In the genomic region with DNA sequence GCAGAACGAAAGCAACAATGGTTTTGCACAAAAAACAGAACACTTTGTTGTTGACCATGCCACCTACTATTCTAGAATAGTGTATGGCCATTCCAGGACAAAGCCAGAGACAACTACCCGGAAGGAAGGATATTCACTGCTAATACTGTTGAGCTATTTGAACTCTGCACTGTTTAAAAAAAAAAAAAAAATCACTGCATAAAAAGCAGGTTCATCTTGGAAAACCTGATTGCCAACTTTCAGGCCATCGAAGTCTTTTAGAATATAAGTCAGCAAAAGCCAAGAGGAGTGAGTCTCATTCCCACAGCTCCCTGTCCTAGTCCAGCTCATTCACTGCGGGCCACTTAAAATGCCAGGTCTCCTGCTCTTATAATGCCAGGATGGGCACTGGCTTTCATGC, we compare ENCODE assay signal across 23 cellular contexts. TPM values are rescaled to one million over a fixed set of nuclear protein-coding genes. Genes with fewer than 3 reads are reported as not detected.
DNase-seq lines count a peak whose midpoint lies in the region; ATAC-seq, FAIRE-seq and TF ChIP-seq lines count a peak whose summit lies in the region.
"Had no signal": no experiment of that assay in that cellular context is flagged by ENCODE, and none has a peak within 500 bp of the region (broad histone marks: within the 10 kb centered on the region; RNA-seq: fewer than 3 reads in every experiment).

No MANE protein-coding gene starts in this region.

- in situ Hi-C loops in GM12878 (cut with MboI): loop anchor here (5.0 kb wide), 1 partner anchor 144 kb away; no protein-coding TSS in a partner anchor

- H2BK12ac ChIP-seq in trophoblast cell (ENCODE audit: low read length): no peak overlapping the region

- no peak overlapping the region for H3K23ac ChIP-seq in trophoblast cell (ENCODE audit: low read length)

- no peak for TF ChIP-seq POLR2A in GM12878 (IDR thresholded peaks at IDR 0.05; ENCODE audit: low read depth, low read length)

- peaks cover 26% of the 10 kb centered on the region for H3K4me1 ChIP-seq in HUES6 (ENCODE audit: control insufficient read depth, insufficient read depth, low read length)
- peaks cover 28% of the 10 kb centered on the region for H3K4me1 ChIP-seq in GM12878 (ENCODE audit: control insufficient read depth, insufficient read depth, low read length)
- peaks cover 71% of the 10 kb centered on the region for H3K4me1 ChIP-seq in keratinocyte (ENCODE audit: control insufficient read depth, extremely low read depth, insufficient read depth, low read length)
- peaks cover 21 to 32% of the 10 kb centered on the region in 2 experiments for H3K4me1 ChIP-seq in trophoblast cell (ENCODE audit: control insufficient read depth in 1 of 2, insufficient read depth in 2 of 2, low read length in 2 of 2)

- no peak overlapping the region for H2BK120ac ChIP-seq in trophoblast cell (ENCODE audit: insufficient read depth, low read length, poor library complexity)

- no peak overlapping the region for H3K27ac ChIP-seq in HUES6 (ENCODE audit: low read depth, low read length)
- H3K27ac ChIP-seq in GM12878 (ENCODE audit: control insufficient read depth, insufficient read depth): no peak overlapping the region
- H3K27ac ChIP-seq in keratinocyte (ENCODE audit: control insufficient read depth, insufficient read depth, low read length): no peak overlapping the region
- no peak overlapping the region for H3K27ac ChIP-seq in trophoblast cell (ENCODE audit: low read depth, low read length)
- H3K27ac ChIP-seq: SJCRH30, skin epidermis, testis had no signal

- no peak overlapping the region for H2BK5ac ChIP-seq in trophoblast cell (ENCODE audit: low read depth, low read length, poor library complexity)

- POLR2A ChIA-PET in GM12878 (lab: Charles Lee): interaction anchor here (0.5 to 0.7 kb wide), 2 partner anchors 189 to 820 kb away, joined by 3 to 4 read pairs; no protein-coding TSS in a partner anchor

- no peak overlapping the region for H3K27ac Mint-ChIP-seq in T-helper 2 cell treated with Interferon-gamma antibody and Interleukin-4, amounts not matched to agents 5 μg/mL and 100 μg/mL, for 36 hours
- H3K27ac Mint-ChIP-seq: activated naive CD4-positive, alpha-beta T cell treated with anti-CD3 and anti-CD28 coated beads, Interleukin-2, amount 10 ng/mL, durations not matched to agents 7 days and 5 days; memory B cell had no signal

- no TSS peak for BruUV-seq in GM12878 (replicated peaks; lab: Mats Ljungman, UMichigan)

- peaks cover 31% of the 10 kb centered on the region for H3K36me3 ChIP-seq in HUES6 (ENCODE audit: control insufficient read depth, insufficient read depth, low read length)
- peaks cover 14 to 16% of the 10 kb centered on the region in 2 experiments for H3K36me3 ChIP-seq in GM12878 (ENCODE audit: control insufficient read depth in 2 of 2, insufficient read depth in 2 of 2, low read length in 1 of 2)
- peaks cover 26 to 45% of the 10 kb centered on the region in 2 experiments for H3K36me3 ChIP-seq in keratinocyte (ENCODE audit: control insufficient read depth in 2 of 2, extremely low read depth in 1 of 2, insufficient read depth in 2 of 2, low read length in 2 of 2)
- H3K36me3 ChIP-seq in trophoblast cell (ENCODE audit: control insufficient read depth in 1 of 2, insufficient read depth in 2 of 2, low read length in 2 of 2): peaks cover 33 to 51% of the 10 kb centered on the region in 2 experiments

- peak overlapping the region; percentile 87; the same call in 1 of the 2 replicates for H3K4me2 ChIP-seq in GM12878 (ENCODE audit: control insufficient read depth, insufficient read depth)
- peak overlapping the region; percentile 28 for H3K4me2 ChIP-seq in keratinocyte (ENCODE audit: control insufficient read depth, extremely low read depth, insufficient read depth, low read depth, low read length)
- H3K4me2 ChIP-seq in trophoblast cell (ENCODE audit: low read length): peak overlapping the region; percentile 75

- H3K9me3 ChIP-seq in HUES6 (ENCODE audit: control insufficient read depth, insufficient read depth, low read depth, low read length) (no peaks in the 10 kb centered on the region), GM12878 (replicated peaks; ENCODE audit: control insufficient read depth, insufficient read depth, low read length) (no peaks in the 10 kb centered on the region), keratinocyte (ENCODE audit: control insufficient read depth, low read depth, low read length) (no peaks in the 10 kb centered on the region), trophoblast cell (ENCODE audit: insufficient read depth, low read depth, low read length) (no peaks in the 10 kb centered on the region)
- H3K9me3 ChIP-seq: Peyer's patch, SJCRH30, testis had no signal

- ATAC-seq in GM12878 (no peak), HG02870 (IDR thresholded peaks at IDR 0.05; ENCODE audit: unreplicated experiment) (no peak)
- ATAC-seq: naive thymus-derived CD8-positive, alpha-beta T cell had no signal

- no peak for TF ChIP-seq CTCF in GM12878 (IDR thresholded peaks at IDR 0.05 in 2 of 3, conservative IDR thresholded peaks at IDR 0.05 in 1 of 3; ENCODE audit: control insufficient read depth in 2 of 3, extremely low read depth in 1 of 3, insufficient read depth in 1 of 3, low read depth in 3 of 3, low read length in 3 of 3)
- TF ChIP-seq CTCF in keratinocyte (optimal IDR thresholded peaks at IDR 0.05 in 1 of 3, IDR thresholded peaks at IDR 0.05 in 1 of 3, conservative IDR thresholded peaks at IDR 0.05 in 1 of 3; ENCODE audit: extremely low read depth in 1 of 3, insufficient read depth in 2 of 3, low read length in 3 of 3): no peak

- intact Hi-C loops in GM12878 (cut with micrococcal nuclease; ENCODE audit: unreplicated experiment): loop anchor here (10.0 kb wide), 1 partner anchor 952 kb away; no protein-coding TSS in a partner anchor
- intact Hi-C loops in head of caudate nucleus (cut with DNase I): no loop called here

- H3K18ac ChIP-seq in trophoblast cell (ENCODE audit: low read length): no peak overlapping the region

- dilution Hi-C loops in keratinocyte (cut with MboI; ENCODE audit: extremely low pct_ligation_motif_present, low sequenced_read_pairs): no loop called here

- 95% methylated on average over 4 of the region's 4 CpGs for WGBS in GM12878 (ENCODE audit: insufficient coverage, insufficient replicate concordance, low lambda C conversion rate, missing lambda C conversion rate)
- WGBS in trophoblast cell (ENCODE audit: extremely low coverage, insufficient coverage, insufficient read length): no CpG with 5 or more reads among the region's 4 CpGs

- RAD21 ChIA-PET in GM12878 (lab: Charles Lee; ENCODE audit: unreplicated experiment): interaction anchor here (0.9 to 1.5 kb wide), 2 partner anchors 62 to 172 kb away, joined by 3 read pairs; no protein-coding TSS in a partner anchor

- TF ChIP-seq EP300 in GM12878 (IDR thresholded peaks at IDR 0.05; ENCODE audit: borderline replicate concordance in 1 of 2, control insufficient read depth in 1 of 2, low read depth in 2 of 2, low read length in 2 of 2): no peak

- peaks cover 22% of the 10 kb centered on the region for H3K79me1 ChIP-seq in trophoblast cell (ENCODE audit: low read length)

- H3K36me3 Mint-ChIP-seq in T-helper 2 cell treated with Interferon-gamma antibody and Interleukin-4, amounts not matched to agents 5 μg/mL and 100 μg/mL, for 36 hours (ENCODE audit: low read depth): no peaks in the 10 kb centered on the region
- H3K36me3 Mint-ChIP-seq: CD4-positive, CD25-positive, alpha-beta regulatory T cell; naive thymus-derived CD8-positive, alpha-beta T cell had no signal

- H3K4me3 ChIP-seq in HUES6 (ENCODE audit: low read depth, low read length) (peak overlapping the region; percentile 77; the same call in 1 of the 2 replicates), GM12878 (no peak overlapping the region), keratinocyte (ENCODE audit: control insufficient read depth in 2 of 3, extremely low read depth in 1 of 3, insufficient read depth in 2 of 3, low read depth in 1 of 3, low read length in 3 of 3) (no peak overlapping the region), trophoblast cell (ENCODE audit: low read depth, low read length) (no peak overlapping the region)
- H3K4me3 ChIP-seq: skin epidermis, testis had no signal

- peaks cover 22% of the 10 kb centered on the region for H3K4me1 Mint-ChIP-seq in T-helper 2 cell treated with Interferon-gamma antibody and Interleukin-4, amounts not matched to agents 5 μg/mL and 100 μg/mL, for 36 hours (ENCODE audit: low read depth)

- H2AFZ ChIP-seq in GM12878 (ENCODE audit: control insufficient read depth, low read depth, low read length) (no peak overlapping the region), keratinocyte (ENCODE audit: control insufficient read depth, low read length) (no peak overlapping the region), trophoblast cell (ENCODE audit: insufficient read depth, low read length, poor library complexity) (no peak overlapping the region)

- H3K79me2 ChIP-seq in GM12878 (ENCODE audit: control insufficient read depth, insufficient read depth, low read length) (peaks cover 59% of the 10 kb centered on the region), keratinocyte (ENCODE audit: control insufficient read depth, insufficient read depth, low read length) (peaks cover 77% of the 10 kb centered on the region), trophoblast cell (ENCODE audit: control insufficient read depth, insufficient read depth, low read length, poor library complexity) (peaks cover 42% of the 10 kb centered on the region)

- H3K9ac ChIP-seq in HUES6 (ENCODE audit: low read length): no peak overlapping the region
- no peak overlapping the region for H3K9ac ChIP-seq in GM12878 (ENCODE audit: control insufficient read depth, insufficient read depth, low read length)
- no peak overlapping the region for H3K9ac ChIP-seq in keratinocyte (ENCODE audit: control insufficient read depth, extremely low read depth, insufficient read depth, low read length)
- no peak overlapping the region for H3K9ac ChIP-seq in trophoblast cell (ENCODE audit: low read length)

- FAIRE-seq in GM12878 (lab: Jason Lieb, UNC): no peak
- FAIRE-seq in keratinocyte (lab: Jason Lieb, UNC): no peak

- H3K27me3 ChIP-seq in HUES6 (ENCODE audit: control insufficient read depth, insufficient read depth, low read length): peaks cover 16% of the 10 kb centered on the region
- H3K27me3 ChIP-seq in GM12878 (replicated peaks in 1 of 2; ENCODE audit: control insufficient read depth in 2 of 2, insufficient read depth in 2 of 2, low read length in 1 of 2): no peaks in the 10 kb centered on the region
- no peaks in the 10 kb centered on the region for H3K27me3 ChIP-seq in keratinocyte (ENCODE audit: control insufficient read depth, extremely low read depth, insufficient read depth, low read length)
- H3K27me3 ChIP-seq in trophoblast cell (ENCODE audit: insufficient read depth, low read length): no peaks in the 10 kb centered on the region
- H3K27me3 ChIP-seq: Peyer's patch, SJCRH30, testis had no signal

- CTCF ChIA-PET in GM12878 (lab: Yijun Ruan, JAX): interaction anchor here (2.3 kb wide), 1 partner anchor 735 kb away, joined by 7 read pairs; no protein-coding TSS in a partner anchor

- H3K27me3 Mint-ChIP-seq in T-helper 2 cell treated with Interferon-gamma antibody and Interleukin-4, amounts not matched to agents 5 μg/mL and 100 μg/mL, for 36 hours (ENCODE audit: low read depth): peaks cover 48% of the 10 kb centered on the region
- H3K27me3 Mint-ChIP-seq: memory B cell had no signal

- no peak overlapping the region for H3K4me3 Mint-ChIP-seq in T-helper 2 cell treated with Interferon-gamma antibody and Interleukin-4, amounts not matched to agents 5 μg/mL and 100 μg/mL, for 36 hours
- H3K4me3 Mint-ChIP-seq: activated naive CD4-positive, alpha-beta T cell treated with anti-CD3 and anti-CD28 coated beads, Interleukin-2, amount 10 ng/mL, durations not matched to agents 7 days and 5 days; CD4-positive, CD25-positive, alpha-beta regulatory T cell; memory B cell; naive thymus-derived CD8-positive, alpha-beta T cell had no signal

- peak overlapping the region; percentile 75 for H3K4ac ChIP-seq in trophoblast cell (ENCODE audit: low read depth, low read length)

- H4K91ac ChIP-seq in trophoblast cell (ENCODE audit: low read depth, low read length): no peak overlapping the region

- no peak for TF ChIP-seq RAD21 in GM12878 (IDR thresholded peaks at IDR 0.05; ENCODE audit: insufficient read depth, low read depth, low read length)

- no peaks in the 10 kb centered on the region for H4K20me1 ChIP-seq in GM12878 (ENCODE audit: control insufficient read depth, insufficient read depth)
- H4K20me1 ChIP-seq in keratinocyte (ENCODE audit: control insufficient read depth, extremely low read depth, insufficient read depth, low read length): peaks cover 47% of the 10 kb centered on the region

- no peak overlapping the region for H3K14ac ChIP-seq in trophoblast cell (ENCODE audit: low read length)

- peaks cover 8% of the 10 kb centered on the region for H3K9me1 ChIP-seq in keratinocyte (ENCODE audit: control insufficient read depth, extremely low read depth, insufficient read depth, low read length)

- H4K12ac ChIP-seq in trophoblast cell (ENCODE audit: low read depth, low read length): no peak overlapping the region

- no peak overlapping the region for H4K8ac ChIP-seq in trophoblast cell (ENCODE audit: low read depth, low read length)

- SMC1A ChIA-PET in GM12878 (lab: Charles Lee; ENCODE audit: uncharacterized antibody, unreplicated experiment): interaction anchor here (1.2 to 5.6 kb wide), 4 partner anchors 10 to 145 kb away, joined by 3 to 40 read pairs (median 16); no protein-coding TSS in a partner anchor

- DNase-seq in GM12878 (ENCODE audit: low read depth, low spot score) (no peak), keratinocyte (ENCODE audit: low read depth, low spot score) (no peak), trophoblast cell (peak; percentile 83 to 96), head of caudate nucleus (no peak), NCI-H226 (no peak)
- DNase-seq in T-helper 2 cell treated with Interferon-gamma antibody and Interleukin-4, amounts not matched to agents 5 μg/mL and 100 μg/mL, for 36 hours (ENCODE audit: low spot score): no peak
- DNase-seq: activated CD4-positive, alpha-beta T cell treated with anti-CD3 and anti-CD28 coated beads for 4 hours; activated naive CD4-positive, alpha-beta T cell treated with anti-CD3 and anti-CD28 coated beads, Interleukin-2, amount 10 ng/mL, durations not matched to agents 7 days and 5 days; activated T-cell treated with anti-CD3 and anti-CD28 coated beads, Interleukin-2, amount 50 U/mL, for 48 hours; CD4-positive, CD25-positive, alpha-beta regulatory T cell; GF-D8; naive thymus-derived CD8-positive, alpha-beta T cell; NCI-H1105; NCI-H2081 treated with DMSO at 0.1 percent for 48 hours; NK-92 treated with Interleukin-12 subunit alpha and Interleukin-12 subunit beta, amount 100 ng/mL, for 24 hours; Peyer's patch; SJCRH30; stimulated activated naive CD4-positive, alpha-beta T cell; testis had no signal

- no peak overlapping the region for H2AK5ac ChIP-seq in trophoblast cell (ENCODE audit: low read length)

- H3K9me3 Mint-ChIP-seq in T-helper 2 cell treated with Interferon-gamma antibody and Interleukin-4, amounts not matched to agents 5 μg/mL and 100 μg/mL, for 36 hours: no peaks in the 10 kb centered on the region
- H3K9me3 Mint-ChIP-seq: activated naive CD4-positive, alpha-beta T cell treated with anti-CD3 and anti-CD28 coated beads, Interleukin-2, amount 10 ng/mL, durations not matched to agents 7 days and 5 days; CD4-positive, CD25-positive, alpha-beta regulatory T cell; memory B cell; naive thymus-derived CD8-positive, alpha-beta T cell had no signal

RNA-seq across cellular contexts. Expression of gene ENC1, which starts 4.0 kb away (rescaled TPM):
- total RNA-seq in GM12878 (2013; cell fraction: nucleolus; rRNA removed): 137 and 148 TPM in 2 replicates
- total RNA-seq in GM12878 (2014; rRNA removed): 46.9 and 55.5 TPM in 2 replicates
- 23.2 and 24.6 TPM in 2 replicates for total RNA-seq in GM12878 (2014; rRNA removed; fragmentation: Illumina TruSeq; extraction: Trizol)
- 46.8 and 53.5 TPM in 2 replicates for total RNA-seq in GM12878 (2021)
- polyA plus RNA-seq in GM12878 (2011; ENCODE audit: low read depth): 7.3 TPM
- polyA plus RNA-seq in GM12878 (2011; rRNA removed): 53.6 and 54.7 TPM in 2 replicates
- 46.0 and 61.7 TPM in 2 replicates for polyA plus RNA-seq in GM12878 (2011; cell fraction: cytosol; rRNA removed)
- 81.6 and 87.0 TPM in 2 replicates for polyA plus RNA-seq in GM12878 (2011; cell fraction: nucleus; rRNA removed)
- 9.2 and 11.5 TPM in 2 replicates for polyA plus RNA-seq in GM12878 (2012)
- 31.7 and 33.6 TPM in 2 replicates for polyA plus RNA-seq in GM12878 (2014; fragmentation: Illumina TruSeq; extraction: Trizol)
- 1 to 10 TPM; 8.2 to 8.5 TPM for polyA plus RNA-seq in GM12878 (2014; fragmentation: Nextera tagmentation; extraction: Ambion mirVana)
- 27.8 and 46.8 TPM in 2 replicates for polyA plus RNA-seq in GM12878 (2014; rRNA removed)
- 10 to 100 TPM; 32.4 to 36.3 TPM for polyA plus RNA-seq in GM12878 (2016; fragmentation: Nextera tagmentation; extraction: Ambion mirVana)
- 102 and 112 TPM in 2 replicates for polyA minus RNA-seq in GM12878 (2011; rRNA and poly(A)+ RNA removed)
- 29.0 and 29.4 TPM in 2 replicates for polyA minus RNA-seq in GM12878 (2011; cell fraction: cytosol; rRNA and poly(A)+ RNA removed)
- 127 and 189 TPM in 2 replicates for polyA minus RNA-seq in GM12878 (2011; cell fraction: nucleus; rRNA and poly(A)+ RNA removed)
- 67.2 to 97.9 TPM (median 68.1 TPM) in 3 replicates for polyA plus RNA-seq in keratinocyte
- 16.4 TPM for polyA plus RNA-seq in keratinocyte (2011; ENCODE audit: low read depth)
- polyA plus RNA-seq in keratinocyte (2011; cell fraction: cytosol; rRNA removed): 33.7 and 55.3 TPM in 2 replicates
- 212 and 220 TPM in 2 replicates for polyA plus RNA-seq in keratinocyte (2011; cell fraction: nucleus; rRNA removed)
- polyA plus RNA-seq in keratinocyte (2012; ENCODE audit: low replicate concordance): 14.4 and 79.4 TPM in 2 replicates
- 135 to 276 TPM (median 155 TPM) in 3 replicates for polyA minus RNA-seq in keratinocyte
- polyA minus RNA-seq in keratinocyte (2011; cell fraction: cytosol; rRNA and poly(A)+ RNA removed): 130 TPM
- 202 and 246 TPM in 2 replicates for polyA minus RNA-seq in keratinocyte (2011; cell fraction: nucleus; rRNA and poly(A)+ RNA removed)
- polyA plus RNA-seq in trophoblast cell (2013): 143 and 145 TPM in 2 replicates

RNA-seq across cellular contexts. Expression of gene HEXB, which starts 48.5 kb away (rescaled TPM):
- total RNA-seq in GM12878 (2013; cell fraction: nucleolus; rRNA removed): 65.8 and 82.6 TPM in 2 replicates
- total RNA-seq in GM12878 (2014; rRNA removed) (36.9 and 50.1 TPM in 2 replicates), GM12878 (2014; rRNA removed; fragmentation: Illumina TruSeq; extraction: Trizol) (56.8 and 56.9 TPM in 2 replicates), GM12878 (2021) (37.3 and 43.6 TPM in 2 replicates)
- 25.0 TPM for polyA plus RNA-seq in GM12878 (2011; ENCODE audit: low read depth)
- polyA plus RNA-seq in GM12878 (2011; rRNA removed) (76.0 and 109 TPM in 2 replicates), GM12878 (2014; fragmentation: Illumina TruSeq; extraction: Trizol) (40.0 and 46.3 TPM in 2 replicates), GM12878 (2014; fragmentation: Nextera tagmentation; extraction: Ambion mirVana) (10 to 100 TPM; 13.5 to 43.4 TPM), GM12878 (2014; rRNA removed) (41.8 and 47.1 TPM in 2 replicates), GM12878 (2016; fragmentation: Nextera tagmentation; extraction: Ambion mirVana) (10 to 100 TPM; 44.7 to 46.6 TPM), keratinocyte (103 to 192 TPM (median 134 TPM) in 3 replicates)
- polyA plus RNA-seq in GM12878 (2011; cell fraction: cytosol; rRNA removed): 31.1 and 32.1 TPM in 2 replicates
- polyA plus RNA-seq in GM12878 (2011; cell fraction: nucleus; rRNA removed): 25.6 and 30.5 TPM in 2 replicates
- polyA plus RNA-seq in GM12878 (2012): 37.1 and 40.9 TPM in 2 replicates
- polyA minus RNA-seq in GM12878 (2011; rRNA and poly(A)+ RNA removed): 36.9 and 46.0 TPM in 2 replicates
- polyA minus RNA-seq in GM12878 (2011; cell fraction: cytosol; rRNA and poly(A)+ RNA removed): 17.5 and 19.4 TPM in 2 replicates
- 19.7 and 35.3 TPM in 2 replicates for polyA minus RNA-seq in GM12878 (2011; cell fraction: nucleus; rRNA and poly(A)+ RNA removed)
- polyA plus RNA-seq in keratinocyte (2011; ENCODE audit: low read depth): 136 TPM
- 96.6 and 128 TPM in 2 replicates for polyA plus RNA-seq in keratinocyte (2011; cell fraction: cytosol; rRNA removed)
- polyA plus RNA-seq in keratinocyte (2011; cell fraction: nucleus; rRNA removed): 131 and 237 TPM in 2 replicates
- polyA plus RNA-seq in keratinocyte (2012; ENCODE audit: low replicate concordance): 126 and 174 TPM in 2 replicates
- 45.0 to 130 TPM (median 57.6 TPM) in 3 replicates for polyA minus RNA-seq in keratinocyte
- 95.0 TPM for polyA minus RNA-seq in keratinocyte (2011; cell fraction: cytosol; rRNA and poly(A)+ RNA removed)
- 62.1 and 74.8 TPM in 2 replicates for polyA minus RNA-seq in keratinocyte (2011; cell fraction: nucleus; rRNA and poly(A)+ RNA removed)
- 56.0 and 58.6 TPM in 2 replicates for polyA plus RNA-seq in trophoblast cell (2013)

Comparison
In these comparisons a context has a peak if more than half of its experiments do, and no peak if none do; other contexts are left out.
1. DNase-seq: peak in trophoblast cell (2 of 2); none in GM12878 (single experiment), keratinocyte (single experiment), T-helper 2 cell treated with Interferon-gamma antibody and Interleukin-4, amounts not matched to agents 5 μg/mL and 100 μg/mL, for 36 hours (single experiment), head of caudate nucleus (0 of 42) and NCI-H226 (single experiment).
2. H3K4me2 ChIP-seq: peak in every context shown above with its lines; median percentile 87 in GM12878; 75 in trophoblast cell; 28 in keratinocyte.